14 cellular contexts compared by ENCODE assay signal in the genomic region with DNA sequence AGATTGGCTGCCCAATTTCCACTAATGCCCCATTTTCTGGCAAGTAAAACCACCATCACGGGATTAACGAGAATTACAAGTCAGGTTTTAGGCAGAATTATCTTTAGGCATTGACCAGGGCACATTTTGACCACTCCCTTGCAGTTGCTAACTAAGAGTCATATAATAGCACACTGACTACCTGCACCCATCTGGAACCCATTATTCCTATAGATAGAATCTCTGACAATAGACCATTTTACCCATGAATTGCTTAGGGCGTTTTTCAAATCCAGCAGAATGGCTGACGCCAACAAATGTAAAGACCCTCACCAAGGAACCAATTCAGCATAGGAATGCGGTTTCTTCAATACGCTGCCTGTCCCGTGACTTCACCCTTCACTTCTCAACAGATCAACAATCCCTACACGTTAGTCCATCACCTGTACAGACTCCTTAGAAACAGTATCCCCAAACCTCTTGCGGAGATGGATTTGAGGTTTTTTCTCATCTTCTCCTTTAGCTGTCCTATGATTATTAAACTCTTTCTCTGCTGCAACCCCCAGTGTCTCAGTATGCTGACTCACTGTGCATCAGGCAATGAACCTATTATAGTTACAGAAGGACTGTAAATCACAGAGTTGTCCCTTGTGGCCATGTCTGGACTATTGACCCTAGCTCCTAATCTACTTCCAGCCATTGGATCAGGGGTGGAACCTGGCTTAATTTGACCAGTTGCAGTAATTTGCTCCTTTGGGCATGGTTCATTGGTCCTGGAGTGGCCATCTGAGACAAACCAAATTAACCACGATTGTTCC.
"Had no signal": no experiment of that assay in that cellular context is flagged by ENCODE, and none has a peak within 500 bp of the region (broad histone marks: within the 10 kb centered on the region; RNA-seq: fewer than 3 reads in every experiment).

No MANE protein-coding gene starts in this region.

- H3K9me3 Mint-ChIP-seq: activated T-helper 17 cell treated with anti-CD3 and anti-CD28 coated beads, Interleukin-2, amount 50 U/mL, for 72 hours had no signal

- H3K27ac Mint-ChIP-seq: activated T-helper 17 cell treated with anti-CD3 and anti-CD28 coated beads, Interleukin-2, amount 50 U/mL, for 72 hours; nephron had no signal

- DNase-seq: activated naive CD4-positive, alpha-beta T cell treated with Interleukin-2 at 50 U/mL for 16 hours; caudate nucleus; hypothalamus; kidney glomerular epithelial cell; nucleus accumbens; posterior cingulate gyrus; stimulated activated CD4-positive, alpha-beta T cell treated with anti-CD3 and anti-CD28 coated beads, Interleukin-4, amount 100 ng/mL, for 24 hours; stimulated activated naive CD4-positive, alpha-beta T cell treated with Interleukin-2 at 50 U/mL for 16 hours; upper lobe of left lung had no signal

- H3K4me3 Mint-ChIP-seq: activated T-helper 17 cell treated with anti-CD3 and anti-CD28 coated beads, Interleukin-2, amount 50 U/mL, for 72 hours; nephron had no signal

- H3K27ac ChIP-seq: right atrium auricular region, skin epidermis, upper lobe of left lung had no signal

- FAIRE-seq: colon had no signal

- H3K4me1 ChIP-seq: upper lobe of left lung had no signal

- H3K9me3 ChIP-seq: right atrium auricular region, upper lobe of left lung had no signal

- H3K4me3 ChIP-seq: right atrium auricular region, skin epidermis, upper lobe of left lung had no signal

- ATAC-seq: activated T-helper 17 cell treated with anti-CD3 and anti-CD28 coated beads, Interleukin-2, amount 50 U/mL, for 72 hours had no signal

- H3K4me1 Mint-ChIP-seq: nephron had no signal

- H3K36me3 ChIP-seq: right atrium auricular region, upper lobe of left lung had no signal

- H3K27me3 ChIP-seq: right atrium auricular region, upper lobe of left lung had no signal
